Comparison of ENCODE assay signal across 1 cellular context in the genomic region with DNA sequence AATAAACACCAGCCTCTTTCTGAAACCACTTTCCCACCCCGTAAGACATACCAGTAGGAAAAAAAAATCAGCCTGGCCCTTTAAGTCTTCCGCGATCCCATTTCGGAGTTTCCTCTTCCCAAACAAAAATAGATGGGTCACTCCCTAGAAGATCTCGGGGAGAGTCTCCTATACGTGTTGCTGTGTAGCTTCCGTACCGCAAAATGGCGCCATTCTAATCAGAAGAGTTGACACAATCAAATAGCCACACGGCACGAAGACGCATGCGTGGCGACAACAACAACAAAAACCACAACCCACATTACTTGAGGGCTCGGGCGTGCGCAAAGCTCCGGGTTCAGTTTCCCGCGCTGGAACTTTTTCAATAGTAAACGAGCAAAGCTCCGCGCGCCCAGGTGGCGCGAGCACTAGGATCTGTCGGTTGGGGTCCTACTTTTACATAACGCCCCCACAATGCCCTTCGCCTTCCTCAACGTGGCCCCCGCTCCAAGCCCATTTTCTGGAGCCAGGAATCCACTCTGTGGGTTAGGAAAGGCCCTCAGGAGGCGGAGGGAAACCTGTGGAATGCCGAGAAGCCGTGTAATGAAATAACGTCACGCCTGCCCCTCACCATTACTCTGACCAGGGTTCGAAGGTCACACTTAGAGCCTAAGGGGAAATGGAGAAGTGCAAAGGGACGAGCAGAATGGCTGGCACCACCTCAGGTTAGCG.
TF ChIP-seq lines count a peak whose summit lies in the region.

GPANK1 (minus strand) TSS at position 208 of the 711 bp plus-strand sequence. CDS start 519 bp downstream, outside the sequence.

TF ChIP-seq in K562, 482 proteins besides CTCF, POLR2A, EP300 and RAD21 (continued from another document and continues in another):
- TF ChIP-seq DLX4 (CRISPR knock-in tag; IDR thresholded peaks at IDR 0.05) (no peak), NFE2 (IDR thresholded peaks at IDR 0.05; ENCODE audit: low read depth) (peak; percentile 57), ESRRB (CRISPR knock-in tag; IDR thresholded peaks at IDR 0.05; ENCODE audit: borderline replicate concordance) (no peak; the same call in 1 of the 2 replicates), CBX1 (IDR thresholded peaks at IDR 0.05; ENCODE audit: low read depth) (no peak), CEBPG (CRISPR knock-in tag; IDR thresholded peaks at IDR 0.05) (peak; percentile 73), CEBPG (tag; conservative IDR thresholded peaks at IDR 0.05 in 1 of 2, IDR thresholded peaks at IDR 0.05 in 1 of 2) (peak in 1 of 2 experiments; percentile 62; a peak in 2 of 4 replicates), ZNF589 (CRISPR knock-in tag; IDR thresholded peaks at IDR 0.05; ENCODE audit: low read depth) (no peak), PBX2 (CRISPR knock-in tag; IDR thresholded peaks at IDR 0.05; ENCODE audit: low read depth) (no peak), PBX2 (tag; conservative IDR thresholded peaks at IDR 0.05; ENCODE audit: low read depth) (no peak), U2AF2 (optimal IDR thresholded peaks at IDR 0.05; ENCODE audit: low read depth, low read length) (no peak), SP1 (CRISPR knock-in tag; IDR thresholded peaks at IDR 0.05) (peak; percentile 70; the same call in 1 of the 2 replicates), CHD4 (IDR thresholded peaks at IDR 0.05; ENCODE audit: insufficient read depth, insufficient replicate concordance, low read depth, low read length, poor library complexity, severe bottlenecking) (no peak), CCNT2 (IDR thresholded peaks at IDR 0.05; ENCODE audit: borderline replicate concordance, extremely low read depth, insufficient read length, low read depth, low read length) (no peak), POLR3A (IDR thresholded peaks at IDR 0.05; ENCODE audit: borderline replicate concordance, extremely low read depth, insufficient read depth, insufficient read length) (no peak), EWSR1 (IDR thresholded peaks at IDR 0.05; ENCODE audit: borderline replicate concordance, low read depth, partially characterized antibody) (no peak), ADNP (tag; IDR thresholded peaks at IDR 0.05) (no peak), ZNF140 (CRISPR knock-in tag; IDR thresholded peaks at IDR 0.05) (no peak), ZNF785 (CRISPR knock-in tag; IDR thresholded peaks at IDR 0.05) (no peak), HNRNPL (IDR thresholded peaks at IDR 0.05; ENCODE audit: low read depth, low read length) (no peak), LEF1 (IDR thresholded peaks at IDR 0.05) (no peak; the same call in 1 of the 2 replicates), TAF9B (IDR thresholded peaks at IDR 0.05; ENCODE audit: partially characterized antibody) (no peak), TSC22D4 (tag; IDR thresholded peaks at IDR 0.05) (no peak), ZNF165 (CRISPR knock-in tag; IDR thresholded peaks at IDR 0.05; ENCODE audit: borderline replicate concordance) (no peak), SMAD1 (IDR thresholded peaks at IDR 0.05; ENCODE audit: low read depth, low read length, partially characterized antibody) (peak; percentile 55), EZH2 (IDR thresholded peaks at IDR 0.05; ENCODE audit: borderline replicate concordance, low read depth, low read length) (no peak), XRCC5 (IDR thresholded peaks at IDR 0.05; ENCODE audit: low read depth, low read length) (peak; percentile 89; the same call in 1 of the 2 replicates), ZBTB1 (CRISPR knock-in tag; IDR thresholded peaks at IDR 0.05; ENCODE audit: borderline replicate concordance, low read depth) (peak; percentile 84), TBP (optimal IDR thresholded peaks at IDR 0.05; ENCODE audit: low read depth, low read length) (peak; percentile 93), ZNF184 (CRISPR knock-in tag; IDR thresholded peaks at IDR 0.05) (no peak), E2F8 (IDR thresholded peaks at IDR 0.05; ENCODE audit: low read depth, partially characterized antibody) (peak; percentile 99), TCFL5 (CRISPR knock-in tag; conservative IDR thresholded peaks at IDR 0.05) (0 out of 2 replicates have a peak, but pooled peaks have one; percentile 38), ZBTB34 (CRISPR knock-in tag; IDR thresholded peaks at IDR 0.05) (no peak), RFX1 (IDR thresholded peaks at IDR 0.05) (no peak), ZNF253 (CRISPR knock-in tag; conservative IDR thresholded peaks at IDR 0.05) (no peak; the same call in 1 of the 2 replicates), MCM5 (IDR thresholded peaks at IDR 0.05; ENCODE audit: low read depth) (no peak), ZNF398 (CRISPR knock-in tag; IDR thresholded peaks at IDR 0.05) (no peak), TOE1 (IDR thresholded peaks at IDR 0.05; ENCODE audit: borderline replicate concordance) (no peak), TOE1 (CRISPR knock-in tag; IDR thresholded peaks at IDR 0.05; ENCODE audit: borderline replicate concordance, low read depth) (peak; percentile 95)
- TF ChIP-seq, protein P1, sequence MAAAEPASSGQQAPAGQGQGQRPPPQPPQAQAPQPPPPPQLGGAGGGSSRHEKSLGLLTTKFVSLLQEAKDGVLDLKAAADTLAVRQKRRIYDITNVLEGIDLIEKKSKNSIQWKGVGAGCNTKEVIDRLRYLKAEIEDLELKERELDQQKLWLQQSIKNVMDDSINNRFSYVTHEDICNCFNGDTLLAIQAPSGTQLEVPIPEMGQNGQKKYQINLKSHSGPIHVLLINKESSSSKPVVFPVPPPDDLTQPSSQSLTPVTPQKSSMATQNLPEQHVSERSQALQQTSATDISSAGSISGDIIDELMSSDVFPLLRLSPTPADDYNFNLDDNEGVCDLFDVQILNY (CRISPR knock-in tag; IDR thresholded peaks at IDR 0.05), result no peak; the same call in none of the 2 replicates
- TF ChIP-seq, protein P2, sequence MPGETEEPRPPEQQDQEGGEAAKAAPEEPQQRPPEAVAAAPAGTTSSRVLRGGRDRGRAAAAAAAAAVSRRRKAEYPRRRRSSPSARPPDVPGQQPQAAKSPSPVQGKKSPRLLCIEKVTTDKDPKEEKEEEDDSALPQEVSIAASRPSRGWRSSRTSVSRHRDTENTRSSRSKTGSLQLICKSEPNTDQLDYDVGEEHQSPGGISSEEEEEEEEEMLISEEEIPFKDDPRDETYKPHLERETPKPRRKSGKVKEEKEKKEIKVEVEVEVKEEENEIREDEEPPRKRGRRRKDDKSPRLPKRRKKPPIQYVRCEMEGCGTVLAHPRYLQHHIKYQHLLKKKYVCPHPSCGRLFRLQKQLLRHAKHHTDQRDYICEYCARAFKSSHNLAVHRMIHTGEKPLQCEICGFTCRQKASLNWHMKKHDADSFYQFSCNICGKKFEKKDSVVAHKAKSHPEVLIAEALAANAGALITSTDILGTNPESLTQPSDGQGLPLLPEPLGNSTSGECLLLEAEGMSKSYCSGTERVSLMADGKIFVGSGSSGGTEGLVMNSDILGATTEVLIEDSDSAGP (CRISPR knock-in tag; IDR thresholded peaks at IDR 0.05), result peak; percentile 87
- TF ChIP-seq, protein P3, sequence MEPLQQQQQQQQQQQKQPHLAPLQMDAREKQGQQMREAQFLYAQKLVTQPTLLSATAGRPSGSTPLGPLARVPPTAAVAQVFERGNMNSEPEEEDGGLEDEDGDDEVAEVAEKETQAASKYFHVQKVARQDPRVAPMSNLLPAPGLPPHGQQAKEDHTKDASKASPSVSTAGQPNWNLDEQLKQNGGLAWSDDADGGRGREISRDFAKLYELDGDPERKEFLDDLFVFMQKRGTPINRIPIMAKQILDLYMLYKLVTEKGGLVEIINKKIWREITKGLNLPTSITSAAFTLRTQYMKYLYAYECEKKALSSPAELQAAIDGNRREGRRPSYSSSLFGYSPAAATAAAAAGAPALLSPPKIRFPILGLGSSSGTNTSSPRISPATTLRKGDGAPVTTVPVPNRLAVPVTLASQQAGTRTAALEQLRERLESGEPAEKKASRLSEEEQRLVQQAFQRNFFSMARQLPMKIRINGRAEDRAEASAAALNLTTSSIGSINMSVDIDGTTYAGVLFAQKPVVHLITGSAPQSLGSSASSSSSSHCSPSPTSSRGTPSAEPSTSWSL (CRISPR knock-in tag; IDR thresholded peaks at IDR 0.05; ENCODE audit: borderline replicate concordance), result no peak
- TF ChIP-seq, protein P4, sequence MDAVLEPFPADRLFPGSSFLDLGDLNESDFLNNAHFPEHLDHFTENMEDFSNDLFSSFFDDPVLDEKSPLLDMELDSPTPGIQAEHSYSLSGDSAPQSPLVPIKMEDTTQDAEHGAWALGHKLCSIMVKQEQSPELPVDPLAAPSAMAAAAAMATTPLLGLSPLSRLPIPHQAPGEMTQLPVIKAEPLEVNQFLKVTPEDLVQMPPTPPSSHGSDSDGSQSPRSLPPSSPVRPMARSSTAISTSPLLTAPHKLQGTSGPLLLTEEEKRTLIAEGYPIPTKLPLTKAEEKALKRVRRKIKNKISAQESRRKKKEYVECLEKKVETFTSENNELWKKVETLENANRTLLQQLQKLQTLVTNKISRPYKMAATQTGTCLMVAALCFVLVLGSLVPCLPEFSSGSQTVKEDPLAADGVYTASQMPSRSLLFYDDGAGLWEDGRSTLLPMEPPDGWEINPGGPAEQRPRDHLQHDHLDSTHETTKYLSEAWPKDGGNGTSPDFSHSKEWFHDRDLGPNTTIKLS (IDR thresholded peaks at IDR 0.05; ENCODE audit: borderline replicate concordance, low read depth), result peak; percentile 90
- TF ChIP-seq, protein P5, sequence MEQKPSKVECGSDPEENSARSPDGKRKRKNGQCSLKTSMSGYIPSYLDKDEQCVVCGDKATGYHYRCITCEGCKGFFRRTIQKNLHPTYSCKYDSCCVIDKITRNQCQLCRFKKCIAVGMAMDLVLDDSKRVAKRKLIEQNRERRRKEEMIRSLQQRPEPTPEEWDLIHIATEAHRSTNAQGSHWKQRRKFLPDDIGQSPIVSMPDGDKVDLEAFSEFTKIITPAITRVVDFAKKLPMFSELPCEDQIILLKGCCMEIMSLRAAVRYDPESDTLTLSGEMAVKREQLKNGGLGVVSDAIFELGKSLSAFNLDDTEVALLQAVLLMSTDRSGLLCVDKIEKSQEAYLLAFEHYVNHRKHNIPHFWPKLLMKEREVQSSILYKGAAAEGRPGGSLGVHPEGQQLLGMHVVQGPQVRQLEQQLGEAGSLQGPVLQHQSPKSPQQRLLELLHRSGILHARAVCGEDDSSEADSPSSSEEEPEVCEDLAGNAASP (IDR thresholded peaks at IDR 0.05), result no peak
